In genomic region chr6:13810688-13811446, GRCh38 we compare ENCODE assay signal across 13 cellular contexts. TPM values are rescaled to one million over a fixed set of nuclear protein-coding genes. Genes with fewer than 3 reads are reported as not detected.
DNase-seq lines count a peak whose midpoint lies in the region; ATAC-seq and TF ChIP-seq lines count a peak whose summit lies in the region.
"Had no signal": no experiment of that assay in that cellular context is flagged by ENCODE, and none has a peak within 500 bp of the region (broad histone marks: within the 10 kb centered on the region; RNA-seq: fewer than 3 reads in every experiment).

No MANE protein-coding gene starts in this region.

- no peak overlapping the region for H3K4me3 ChIP-seq in CD4-positive, CD25-positive, alpha-beta regulatory T cell (ENCODE audit: low read depth, low read length)
- H3K4me3 ChIP-seq in hepatocyte (no peak overlapping the region), gastrocnemius medialis (no peak overlapping the region)

- intact Hi-C loops in gastrocnemius medialis (cut with DNase I; ENCODE audit: low total_unique reads) = loop anchor here (5.0 to 10.0 kb wide), 2 partner anchors 386 to 484 kb away; partner anchors contain the start of gene TBC1D7

- peak overlapping the region in 1 of 4 donors; percentile 96 for H3K4me3 Mint-ChIP-seq in CD4-positive, CD25-positive, alpha-beta regulatory T cell
- H3K4me3 Mint-ChIP-seq in T-helper 17 cell = no peak overlapping the region
- H3K4me3 Mint-ChIP-seq: endodermal cell had no signal

- 64% methylated on average over 3 of the region's 3 CpGs for WGBS in hepatocyte (ENCODE audit: low lambda C conversion rate, missing lambda C conversion rate)

- H3K36me3 ChIP-seq in CD4-positive, CD25-positive, alpha-beta regulatory T cell (ENCODE audit: control insufficient read depth, insufficient read depth, low read length) = no peaks in the 10 kb centered on the region
- H3K36me3 ChIP-seq in hepatocyte (replicated peaks; ENCODE audit: insufficient read depth, low read depth) = no peaks in the 10 kb centered on the region
- H3K36me3 ChIP-seq in gastrocnemius medialis = peaks cover 0 to 9% of the 10 kb centered on the region in 2 donors

- H3K36me3 Mint-ChIP-seq in CD4-positive, CD25-positive, alpha-beta regulatory T cell = peaks cover 16% of the 10 kb centered on the region
- H3K36me3 Mint-ChIP-seq in T-helper 17 cell (ENCODE audit: low read depth) = no peaks in the 10 kb centered on the region

- H3K4me1 ChIP-seq in CD4-positive, CD25-positive, alpha-beta regulatory T cell (ENCODE audit: control insufficient read depth, insufficient read depth, low read length, poor library complexity, severe bottlenecking) = peaks cover 20% of the 10 kb centered on the region
- H3K4me1 ChIP-seq in hepatocyte (ENCODE audit: insufficient read depth) (peaks cover 22% of the 10 kb centered on the region), gastrocnemius medialis (peaks cover 30 to 31% of the 10 kb centered on the region in 2 donors)

- ATAC-seq in CD4-positive, CD25-positive, alpha-beta regulatory T cell (ENCODE audit: low read depth in 2 of 2) = no peak
- ATAC-seq in T-helper 17 cell (no peak), gastrocnemius medialis (peak in 1 of 2 donors; percentile 15), GM18517 (IDR thresholded peaks at IDR 0.05; ENCODE audit: unreplicated experiment) (no peak)

- H3K27me3 ChIP-seq in CD4-positive, CD25-positive, alpha-beta regulatory T cell (ENCODE audit: control insufficient read depth, insufficient read depth, low read length) = no peaks in the 10 kb centered on the region
- H3K27me3 ChIP-seq in hepatocyte (no peaks in the 10 kb centered on the region), gastrocnemius medialis (no peaks in the 10 kb centered on the region)

- in situ Hi-C loops in gastrocnemius medialis (cut with MboI; ENCODE audit: low sequenced_read_pairs in 4 of 4) = no loop called here

- H3K9me2 ChIP-seq in hepatocyte (replicated peaks; ENCODE audit: insufficient read depth) = no peaks in the 10 kb centered on the region

- no peak for TF ChIP-seq CTCF in hepatocyte (IDR thresholded peaks at IDR 0.05; ENCODE audit: poor library complexity)
- TF ChIP-seq CTCF in gastrocnemius medialis (IDR thresholded peaks at IDR 0.05 in 4 of 5, conservative IDR thresholded peaks at IDR 0.05 in 1 of 5) = no peak

- no peak for TF ChIP-seq POLR2A in gastrocnemius medialis (IDR thresholded peaks at IDR 0.05)

- peak overlapping the region; percentile 83 for H3K4me2 ChIP-seq in hepatocyte

- H3K9me3 ChIP-seq in CD4-positive, CD25-positive, alpha-beta regulatory T cell (ENCODE audit: control insufficient read depth in 2 of 2, low read length in 2 of 2) = no peaks in the 10 kb centered on the region
- H3K9me3 ChIP-seq in T-helper 17 cell (ENCODE audit: control insufficient read depth, low read length, poor library complexity, severe bottlenecking) (no peaks in the 10 kb centered on the region), hepatocyte (ENCODE audit: low read depth) (no peaks in the 10 kb centered on the region), gastrocnemius medialis (no peaks in the 10 kb centered on the region)

- peaks cover 19 to 53% (median 40%) of the 10 kb centered on the region in 4 donors for H3K4me1 Mint-ChIP-seq in CD4-positive, CD25-positive, alpha-beta regulatory T cell
- H3K4me1 Mint-ChIP-seq in T-helper 17 cell = peaks cover 30% of the 10 kb centered on the region

- no peak for DNase-seq in CD4-positive, CD25-positive, alpha-beta regulatory T cell
- no peak for DNase-seq in T-helper 17 cell
- DNase-seq in hepatocyte (ENCODE audit: low spot score) = no peak
- DNase-seq in gastrocnemius medialis = peak in 1 of 2 donors; percentile 22
- no peak for DNase-seq in SIG-M5 treated with dmso at 0.1 percent for 504 hours (lab: John Stamatoyannopoulos, UW; ENCODE audit: unreplicated experiment)
- no peak for DNase-seq in pons (ENCODE audit: low spot score)
- DNase-seq in NOMO-1 treated with DMSO at 0.1 percent for 48 hours (lab: John Stamatoyannopoulos, UW; ENCODE audit: unreplicated experiment) = no peak
- DNase-seq: activated CD4-positive, alpha-beta T cell treated with anti-CD3 and anti-CD28 coated beads, Interleukin-2, amount 50 U/mL, for 1 hour; endodermal cell; IMR-90; NCI-H1417; NCI-H510A treated with DMSO at 0.1 percent for 48 hours had no signal

- peaks cover 66% of the 10 kb centered on the region for H3K79me2 ChIP-seq in hepatocyte

- peaks cover 4% of the 10 kb centered on the region for H4K20me1 ChIP-seq in hepatocyte (ENCODE audit: insufficient read depth, poor library complexity, severe bottlenecking)

- H3K9me3 Mint-ChIP-seq in CD4-positive, CD25-positive, alpha-beta regulatory T cell = no peaks in the 10 kb centered on the region
- H3K9me3 Mint-ChIP-seq: endodermal cell had no signal

- H3K27ac ChIP-seq in CD4-positive, CD25-positive, alpha-beta regulatory T cell (ENCODE audit: insufficient read depth, low read length, poor library complexity, severe bottlenecking) = no peak overlapping the region
- H3K27ac ChIP-seq in hepatocyte = peak overlapping the region; percentile 59
- peak overlapping the region; percentile 92 to 99 (median 98) for H3K27ac ChIP-seq in gastrocnemius medialis

- peak overlapping the region; percentile 8 to 63 (median 13) for H3K27ac Mint-ChIP-seq in CD4-positive, CD25-positive, alpha-beta regulatory T cell
- H3K27ac Mint-ChIP-seq in T-helper 17 cell = peak overlapping the region; percentile 62
- H3K27ac Mint-ChIP-seq: endodermal cell had no signal

- no peaks in the 10 kb centered on the region for H3K27me3 Mint-ChIP-seq in CD4-positive, CD25-positive, alpha-beta regulatory T cell
- H3K27me3 Mint-ChIP-seq in T-helper 17 cell = no peaks in the 10 kb centered on the region

- no peak overlapping the region for H2AFZ ChIP-seq in hepatocyte

RNA-seq across cellular contexts. Expression of gene MCUR1, which starts 3.5 kb away (rescaled TPM):
- 9.8 TPM for total RNA-seq in CD4-positive, CD25-positive, alpha-beta regulatory T cell
- polyA plus RNA-seq in CD4-positive, CD25-positive, alpha-beta regulatory T cell = 1 to 10 TPM; 4.7 to 9.7 (median 7.4) TPM
- total RNA-seq in T-helper 17 cell = 10 to 100 TPM; 10.2 to 22.3 TPM
- total RNA-seq in hepatocyte = 16.1 and 18.6 TPM in 2 replicates
- 22.9 and 27.6 TPM in 2 replicates for polyA plus RNA-seq in hepatocyte
- total RNA-seq in gastrocnemius medialis = 10 to 100 TPM in 3 of 4 donors, 1 to 10 TPM in 1; 9.5 to 29.4 (median 18.1) TPM
